ENCODE assay signal across 16 cellular contexts in genomic region chr3:18099611-18100010, GRCh38.
DNase-seq lines count a peak whose midpoint lies in the region; ATAC-seq, FAIRE-seq and TF ChIP-seq lines count a peak whose summit lies in the region.
"Had no signal": no experiment of that assay in that cellular context is flagged by ENCODE, and none has a peak within 500 bp of the region (broad histone marks: within the 10 kb centered on the region; RNA-seq: fewer than 3 reads in every experiment).

No MANE protein-coding gene starts in this region.

- no peak for TF ChIP-seq POLR2A in breast epithelium (IDR thresholded peaks at IDR 0.05)

- H3K36me3 Mint-ChIP-seq in MCF 10A (ENCODE audit: insufficient read depth, unreplicated experiment), result no peaks in the 10 kb centered on the region
- H3K36me3 Mint-ChIP-seq in chondrocyte (ENCODE audit: low read depth), result peaks cover 7% of the 10 kb centered on the region

- POLR2A ChIA-PET in MCF 10A (lab: Yijun Ruan, JAX), result no interaction called here

- no peak overlapping the region for H3K4me3 Mint-ChIP-seq in MCF 10A (ENCODE audit: unreplicated experiment)
- no peak overlapping the region for H3K4me3 Mint-ChIP-seq in chondrocyte (ENCODE audit: unreplicated experiment)
- H3K4me3 Mint-ChIP-seq: H9, T-helper 17 cell had no signal

- no peaks in the 10 kb centered on the region for H3K4me1 ChIP-seq in breast epithelium
- H3K4me1 ChIP-seq: BE2C, parathyroid adenoma, uterus had no signal

- FAIRE-seq in RCC 7860 (lab: Jason Lieb, UNC), result no peak

- H3K4me3 ChIP-seq in breast epithelium, result no peak overlapping the region
- H3K4me3 ChIP-seq: uterus had no signal

- H3K27ac Mint-ChIP-seq in MCF 10A (ENCODE audit: low read depth, unreplicated experiment), result peak overlapping the region; percentile 72
- peak overlapping the region; percentile 80 for H3K27ac Mint-ChIP-seq in chondrocyte (ENCODE audit: unreplicated experiment)
- H3K27ac Mint-ChIP-seq: T-helper 17 cell had no signal

- ATAC-seq in HG02973 (IDR thresholded peaks at IDR 0.05; ENCODE audit: unreplicated experiment), result no peak
- ATAC-seq: T-helper 17 cell had no signal

- no TSS peak for BruUV-seq in MCF 10A (replicated peaks; lab: Mats Ljungman, UMichigan)

- H3K36me3 ChIP-seq in breast epithelium, result no peaks in the 10 kb centered on the region
- H3K36me3 ChIP-seq: BE2C, uterus had no signal

- no peak overlapping the region for H3K27ac ChIP-seq in breast epithelium
- no peak overlapping the region for H3K27ac ChIP-seq in caudate nucleus (ENCODE audit: low read depth, low read length)
- H3K27ac ChIP-seq: parathyroid adenoma, uterus had no signal

- CTCF ChIA-PET in MCF 10A (lab: Yijun Ruan, JAX), result no interaction called here

- H3K4me1 Mint-ChIP-seq in MCF 10A (ENCODE audit: insufficient read depth, unreplicated experiment) (peaks cover 18% of the 10 kb centered on the region), chondrocyte (ENCODE audit: low read depth) (peaks cover 30% of the 10 kb centered on the region)
- H3K4me1 Mint-ChIP-seq: T-helper 17 cell had no signal

- no peaks in the 10 kb centered on the region for H3K27me3 ChIP-seq in breast epithelium
- H3K27me3 ChIP-seq: BE2C, uterus had no signal

- intact Hi-C loops in MCF 10A (cut with micrococcal nuclease) (no loop called here), breast epithelium (cut with DNase I; ENCODE audit: low total_unique reads) (no loop called here)

- H3K9me3 Mint-ChIP-seq in MCF 10A (ENCODE audit: unreplicated experiment), result peaks cover 1% of the 10 kb centered on the region
- H3K9me3 Mint-ChIP-seq in chondrocyte (ENCODE audit: low read depth), result peaks cover 10% of the 10 kb centered on the region

- no peaks in the 10 kb centered on the region for H3K27me3 Mint-ChIP-seq in MCF 10A (ENCODE audit: insufficient read depth, unreplicated experiment)
- no peaks in the 10 kb centered on the region for H3K27me3 Mint-ChIP-seq in chondrocyte (ENCODE audit: low read depth)

- DNase-seq in MCF 10A (ENCODE audit: unreplicated experiment) (no peak), breast epithelium (ENCODE audit: low spot score in 2 of 2) (no peak), RCC 7860 (ENCODE audit: low spot score) (peak; percentile 60), chondrocyte (ENCODE audit: low spot score) (no peak), NK-92 (lab: John Stamatoyannopoulos, UW; ENCODE audit: unreplicated experiment) (no peak), NCI-H2107 (lab: John Stamatoyannopoulos, UW) (no peak), caudate nucleus (lab: John Stamatoyannopoulos, UW) (no peak)
- DNase-seq: activated CD8-positive, alpha-beta memory T cell treated with anti-CD3 and anti-CD28 coated beads for 24 hours; GDM1; NCI-H510A treated with DMSO at 0.1 percent for 48 hours; T-helper 17 cell; uterus had no signal

- TF ChIP-seq CTCF in MCF 10A (IDR thresholded peaks at IDR 0.05; ENCODE audit: unreplicated experiment), result no peak
- TF ChIP-seq CTCF in breast epithelium (IDR thresholded peaks at IDR 0.05), result no peak
- TF ChIP-seq CTCF in chondrocyte (IDR thresholded peaks at IDR 0.05), result no peak

- H3K9me3 ChIP-seq in breast epithelium, result peaks cover 0 to 11% of the 10 kb centered on the region in 2 donors
- H3K9me3 ChIP-seq: BE2C, uterus had no signal
